8 cellular contexts compared by ENCODE assay signal in the genomic region with DNA sequence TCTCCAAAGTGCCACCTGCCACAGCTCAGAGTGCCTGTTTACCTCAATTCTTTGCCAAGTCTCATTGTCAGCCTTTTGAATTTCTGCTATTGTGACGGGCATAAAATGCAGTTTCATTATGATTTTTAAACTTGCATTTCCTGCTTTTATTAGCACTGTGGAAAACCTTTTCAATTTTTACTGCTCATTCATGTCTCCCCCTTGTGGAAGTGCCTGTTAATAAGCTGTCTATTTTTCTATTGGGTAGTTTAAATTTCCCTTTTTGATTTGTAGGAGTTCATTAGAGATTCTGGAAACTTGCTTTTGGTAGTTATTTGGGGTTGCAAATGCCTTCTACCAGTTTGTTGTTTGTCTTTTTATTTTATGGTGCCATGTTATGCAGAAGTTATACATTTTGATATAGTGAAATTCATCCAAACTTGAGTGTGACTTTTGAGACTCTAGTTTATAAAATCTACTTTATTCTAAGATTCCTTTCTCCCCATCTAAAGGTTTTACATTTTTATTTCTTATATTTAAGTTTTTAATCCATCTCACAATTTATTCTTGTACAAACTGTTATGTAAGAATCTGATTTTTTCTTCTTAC. TPM values are rescaled to one million over a fixed set of nuclear protein-coding genes. Genes with fewer than 3 reads are reported as not detected.
A peak's percentile ranks its signal among the peaks of the same experiment; 100 is the strongest.
DNase-seq lines count a peak whose midpoint lies in the region; ATAC-seq, FAIRE-seq and TF ChIP-seq lines count a peak whose summit lies in the region.

No MANE protein-coding gene starts in this region.

- H3K4me3 ChIP-seq in fibroblast of pulmonary artery (replicated peaks; ENCODE audit: low read depth, low read length) (no peak overlapping the region), gastrocnemius medialis (no peak overlapping the region)

- no peaks in the 10 kb centered on the region for H3K9me3 ChIP-seq in gastrocnemius medialis

- no peak overlapping the region for H3K27ac ChIP-seq in gastrocnemius medialis

- FAIRE-seq in RCC 7860 (lab: Jason Lieb, UNC), result no peak

- intact Hi-C loops in gastrocnemius medialis (cut with DNase I; ENCODE audit: low total_unique reads), result no loop called here

- H3K36me3 ChIP-seq in gastrocnemius medialis, result no peaks in the 10 kb centered on the region

- TF ChIP-seq CTCF in fibroblast of pulmonary artery (IDR thresholded peaks at IDR 0.05; ENCODE audit: low read length, missing control alignments) (peak; percentile 83), gastrocnemius medialis (IDR thresholded peaks at IDR 0.05 in 4 of 5, conservative IDR thresholded peaks at IDR 0.05 in 1 of 5) (peak in 3 of 5 experiments; percentile 12 to 53 (median 37))

- H3K27me3 ChIP-seq in gastrocnemius medialis, result no peaks in the 10 kb centered on the region

- in situ Hi-C loops in gastrocnemius medialis (cut with MboI; ENCODE audit: low sequenced_read_pairs in 4 of 4), result loop anchor here in 1 of 4 donors (10.0 kb wide), 1 partner anchor 275 kb away; no protein-coding TSS in a partner anchor

- TF ChIP-seq POLR2A in gastrocnemius medialis (IDR thresholded peaks at IDR 0.05), result no peak

- peak; percentile 10 for DNase-seq in NCI-H510A treated with DMSO at 0.1 percent for 48 hours (lab: John Stamatoyannopoulos, UW)
- DNase-seq in NCI-H510A (lab: John Stamatoyannopoulos, UW), result no peak
- DNase-seq in RCC 7860 (ENCODE audit: low spot score), result peak; percentile 11
- peak; percentile 56 for DNase-seq in fibroblast of pulmonary artery (ENCODE audit: low read depth)
- DNase-seq in gastrocnemius medialis, result no peak
- no peak for DNase-seq in stimulated activated CD4-positive, alpha-beta T cell treated with anti-CD3 and anti-CD28 coated beads, Interleukin-2, amount 100 ng/mL, for 24 hours
- DNase-seq in activated CD4-positive, alpha-beta T cell treated with anti-CD3 and anti-CD28 coated beads for 1 hour, result no peak

- ATAC-seq in gastrocnemius medialis (no peak), HG03469 (IDR thresholded peaks at IDR 0.05; ENCODE audit: unreplicated experiment) (no peak)

- H3K4me1 ChIP-seq in gastrocnemius medialis, result peaks cover 0 to 3% of the 10 kb centered on the region in 2 donors

RNA-seq across cellular contexts. Expression of gene FRMD4B, which starts 53.9 kb away (rescaled TPM):
- total RNA-seq in gastrocnemius medialis, result 1 to 10 TPM in 3 of 4 donors, under 1 TPM in 1; 0.29 to 3.6 (median 1.7) TPM

Comparison
In these comparisons a context has a peak if more than half of its experiments do, and no peak if none do; other contexts are left out.
1. DNase-seq: peak in NCI-H510A treated with DMSO at 0.1 percent for 48 hours (single experiment), RCC 7860 (single experiment) and fibroblast of pulmonary artery (single experiment); none in NCI-H510A (single experiment), gastrocnemius medialis (0 of 2), stimulated activated CD4-positive, alpha-beta T cell treated with anti-CD3 and anti-CD28 coated beads, Interleukin-2, amount 100 ng/mL, for 24 hours (0 of 2) and activated CD4-positive, alpha-beta T cell treated with anti-CD3 and anti-CD28 coated beads for 1 hour (single experiment).